16 cellular contexts compared by ENCODE assay signal in genomic region chr10:130218936-130219335, GRCh38.
"Had no signal": no experiment of that assay in that cellular context is flagged by ENCODE, and none has a peak within 500 bp of the region (broad histone marks: within the 10 kb centered on the region; RNA-seq: fewer than 3 reads in every experiment).

No MANE protein-coding gene starts in this region.

- H3K4me3 Mint-ChIP-seq: activated CD4-positive, alpha-beta T cell treated with anti-CD3 and anti-CD28 coated beads for 36 hours; activated naive CD4-positive, alpha-beta T cell treated with anti-CD3 and anti-CD28 coated beads for 36 hours; stimulated activated effector memory CD8-positive, alpha-beta T cell treated with anti-CD3 and anti-CD28 coated beads, Interleukin-12 subunit alpha, Interleukin-12 subunit beta, amount 100 ng/mL, for 72 hours had no signal

- DNase-seq: activated CD4-positive, alpha-beta T cell treated with anti-CD3 and anti-CD28 coated beads for 36 hours; activated CD4-positive, alpha-beta T cell treated with anti-CD3 and anti-CD28 coated beads, Interleukin-2, amount 50 U/mL, for 48 hours; activated naive CD4-positive, alpha-beta T cell treated with anti-CD3 and anti-CD28 coated beads for 36 hours; body of pancreas; caudate nucleus; foreskin keratinocyte; hippocampal formation; occipital lobe; psoas muscle; right cardiac atrium; small intestine; stimulated activated CD4-positive, alpha-beta T cell treated with anti-CD3 and anti-CD28 coated beads, Interleukin-4, amount 100 ng/mL, for 24 hours; T-helper 2 cell had no signal

- ATAC-seq: activated CD4-positive, alpha-beta T cell treated with anti-CD3 and anti-CD28 coated beads for 36 hours; body of pancreas; foreskin keratinocyte; left lobe of liver; psoas muscle; right cardiac atrium; stimulated activated effector memory CD8-positive, alpha-beta T cell treated with anti-CD3 and anti-CD28 coated beads, Interleukin-12 subunit alpha, Interleukin-12 subunit beta, amount 100 ng/mL, for 72 hours had no signal

- H3K4me1 ChIP-seq: body of pancreas, foreskin keratinocyte, psoas muscle had no signal

- H3K4me3 ChIP-seq: body of pancreas, psoas muscle, thoracic aorta had no signal

- H3K9me3 ChIP-seq: body of pancreas, psoas muscle, thoracic aorta had no signal

- H3K27ac ChIP-seq: body of pancreas, foreskin keratinocyte, psoas muscle, thoracic aorta had no signal

- H3K9me3 Mint-ChIP-seq: stimulated activated effector memory CD8-positive, alpha-beta T cell treated with anti-CD3 and anti-CD28 coated beads, Interleukin-12 subunit alpha, Interleukin-12 subunit beta, amount 100 ng/mL, for 72 hours had no signal

- H3K27me3 ChIP-seq: body of pancreas, foreskin keratinocyte had no signal

- H3K4me1 Mint-ChIP-seq: activated CD4-positive, alpha-beta T cell treated with anti-CD3 and anti-CD28 coated beads for 36 hours; stimulated activated effector memory CD8-positive, alpha-beta T cell treated with anti-CD3 and anti-CD28 coated beads, Interleukin-12 subunit alpha, Interleukin-12 subunit beta, amount 100 ng/mL, for 72 hours had no signal

- H3K27ac Mint-ChIP-seq: activated CD4-positive, alpha-beta T cell treated with anti-CD3 and anti-CD28 coated beads for 36 hours; activated naive CD4-positive, alpha-beta T cell treated with anti-CD3 and anti-CD28 coated beads for 36 hours; stimulated activated effector memory CD8-positive, alpha-beta T cell treated with anti-CD3 and anti-CD28 coated beads, Interleukin-12 subunit alpha, Interleukin-12 subunit beta, amount 100 ng/mL, for 72 hours had no signal

- H3K36me3 ChIP-seq: thoracic aorta had no signal

- H3K27me3 Mint-ChIP-seq: activated CD4-positive, alpha-beta T cell treated with anti-CD3 and anti-CD28 coated beads for 36 hours had no signal
